ENCODE assay signal across 8 cellular contexts in genomic region chr10:4241724-4242345, GRCh38.
DNase-seq lines count a peak whose midpoint lies in the region; ATAC-seq, FAIRE-seq and TF ChIP-seq lines count a peak whose summit lies in the region.

No MANE protein-coding gene starts in this region.

- DNase-seq in HTR-8/SVneo (ENCODE audit: insufficient read length, low spot score) (peak; percentile 24), choroid plexus epithelial cell (ENCODE audit: low read depth) (peak; percentile 100), left kidney (ENCODE audit: low read depth, low spot score) (peak; percentile 87), glutamatergic neuron (no peak), SIG-M5 (lab: John Stamatoyannopoulos, UW) (no peak)
- DNase-seq in stimulated activated naive B cell treated with anti-CD40 and anti-IgM and Interleukin-4, amounts not matched to agents 10 μg/mL and 1 μg/mL and 100 μg/mL, for 72 hours = no peak

- H3K9ac ChIP-seq in stomach smooth muscle (ENCODE audit: low read length in 2 of 2) = peak overlapping the region; percentile 72 to 79

- no peak overlapping the region for H3K27ac Mint-ChIP-seq in glutamatergic neuron (ENCODE audit: unreplicated experiment)
- no peak overlapping the region for H3K27ac Mint-ChIP-seq in stimulated activated naive B cell treated with anti-CD40 and anti-IgM and Interleukin-4, amounts not matched to agents 10 μg/mL and 1 μg/mL and 100 μg/mL, for 72 hours

- no peak overlapping the region for H3K4me3 Mint-ChIP-seq in glutamatergic neuron (ENCODE audit: unreplicated experiment)
- H3K4me3 Mint-ChIP-seq in stimulated activated naive B cell treated with anti-CD40 and anti-IgM and Interleukin-4, amounts not matched to agents 10 μg/mL and 1 μg/mL and 100 μg/mL, for 72 hours = no peak overlapping the region

- H3K36me3 Mint-ChIP-seq in glutamatergic neuron (ENCODE audit: unreplicated experiment) = no peaks in the 10 kb centered on the region
- no peaks in the 10 kb centered on the region for H3K36me3 Mint-ChIP-seq in stimulated activated naive B cell treated with anti-CD40 and anti-IgM and Interleukin-4, amounts not matched to agents 10 μg/mL and 1 μg/mL and 100 μg/mL, for 72 hours

- no peak for FAIRE-seq in HTR-8/SVneo (lab: Jason Lieb, UNC)

- peaks cover 3% of the 10 kb centered on the region for H3K4me1 Mint-ChIP-seq in glutamatergic neuron (ENCODE audit: low read depth, unreplicated experiment)
- peaks cover 16 to 33% of the 10 kb centered on the region in 2 donors for H3K4me1 Mint-ChIP-seq in stimulated activated naive B cell treated with anti-CD40 and anti-IgM and Interleukin-4, amounts not matched to agents 10 μg/mL and 1 μg/mL and 100 μg/mL, for 72 hours

- no peaks in the 10 kb centered on the region for H3K9me3 ChIP-seq in stomach smooth muscle (ENCODE audit: control insufficient read depth in 2 of 2, low read length in 2 of 2)

- H3K4me3 ChIP-seq in choroid plexus epithelial cell (ENCODE audit: low read depth, low read length) (peak overlapping the region; percentile 32), stomach smooth muscle (ENCODE audit: low read length in 2 of 2) (peak overlapping the region; percentile 58 to 63)

- no peaks in the 10 kb centered on the region for H3K36me3 ChIP-seq in stomach smooth muscle (ENCODE audit: control insufficient read depth in 2 of 2, insufficient read depth in 2 of 2, low read length in 2 of 2)

- ATAC-seq in HG03457 (IDR thresholded peaks at IDR 0.05; ENCODE audit: unreplicated experiment) = no peak
- no peak for ATAC-seq in stimulated activated naive B cell treated with anti-CD40 and anti-IgM and Interleukin-4, amounts not matched to agents 10 μg/mL and 1 μg/mL and 100 μg/mL, for 72 hours (replicated peaks)

- no peaks in the 10 kb centered on the region for H3K27me3 ChIP-seq in stomach smooth muscle (ENCODE audit: control insufficient read depth in 1 of 2, insufficient read depth in 2 of 2, low read length in 2 of 2)

- H3K4me1 ChIP-seq in stomach smooth muscle (ENCODE audit: control insufficient read depth, insufficient read depth, low read length) = no peaks in the 10 kb centered on the region

- H3K9me3 Mint-ChIP-seq in glutamatergic neuron (ENCODE audit: unreplicated experiment) = peaks cover 4% of the 10 kb centered on the region
- H3K9me3 Mint-ChIP-seq in stimulated activated naive B cell treated with anti-CD40 and anti-IgM and Interleukin-4, amounts not matched to agents 10 μg/mL and 1 μg/mL and 100 μg/mL, for 72 hours = peaks cover 5 to 9% of the 10 kb centered on the region in 2 donors

- H3K27me3 Mint-ChIP-seq in glutamatergic neuron (ENCODE audit: unreplicated experiment) = no peaks in the 10 kb centered on the region
- no peaks in the 10 kb centered on the region for H3K27me3 Mint-ChIP-seq in stimulated activated naive B cell treated with anti-CD40 and anti-IgM and Interleukin-4, amounts not matched to agents 10 μg/mL and 1 μg/mL and 100 μg/mL, for 72 hours

- H3K27ac ChIP-seq in stomach smooth muscle (ENCODE audit: low read length) = peak overlapping the region; percentile 83

- TF ChIP-seq CTCF in choroid plexus epithelial cell (conservative IDR thresholded peaks at IDR 0.05; ENCODE audit: low read depth, low read length) (no peak), glutamatergic neuron (IDR thresholded peaks at IDR 0.05; ENCODE audit: partially characterized antibody, unreplicated experiment) (no peak)

Comparison
In these comparisons a context has a peak if more than half of its experiments do, and no peak if none do; other contexts are left out.
1. DNase-seq: peak in HTR-8/SVneo (single experiment), choroid plexus epithelial cell (single experiment) and left kidney (single experiment); none in glutamatergic neuron (single experiment), SIG-M5 (single experiment) and stimulated activated naive B cell treated with anti-CD40 and anti-IgM and Interleukin-4, amounts not matched to agents 10 μg/mL and 1 μg/mL and 100 μg/mL, for 72 hours (single experiment).